ENCODE assay signal across 13 cellular contexts in genomic region chr15:90268415-90268814, GRCh38. TPM values are rescaled to one million over a fixed set of nuclear protein-coding genes. Genes with fewer than 3 reads are reported as not detected.
DNase-seq lines count a peak whose midpoint lies in the region; ATAC-seq, FAIRE-seq and TF ChIP-seq lines count a peak whose summit lies in the region.
"Had no signal": no experiment of that assay in that cellular context is flagged by ENCODE, and none has a peak within 500 bp of the region (broad histone marks: within the 10 kb centered on the region; RNA-seq: fewer than 3 reads in every experiment).

No MANE protein-coding gene starts in this region.

- peaks cover 14 to 23% of the 10 kb centered on the region in 2 donors for H3K36me3 Mint-ChIP-seq in activated T-cell treated with anti-CD3 and anti-CD28 coated beads, Interleukin-2, amount 50 U/mL, for 72 hours (ENCODE audit: insufficient read depth in 2 of 2)
- H3K36me3 Mint-ChIP-seq in endodermal cell (ENCODE audit: low read depth) = peaks cover 56% of the 10 kb centered on the region

- no peak for FAIRE-seq in small intestine (lab: Jason Lieb, UNC)
- FAIRE-seq: islet of Langerhans had no signal

- no peak for TF ChIP-seq CTCF in endodermal cell (conservative IDR thresholded peaks at IDR 0.05)

- peaks cover 65% of the 10 kb centered on the region for H3K4me1 Mint-ChIP-seq in activated T-cell treated with anti-CD3 and anti-CD28 coated beads, Interleukin-2, amount 50 U/mL, for 72 hours (ENCODE audit: low read depth)
- H3K4me1 Mint-ChIP-seq in endodermal cell = peaks cover 23% of the 10 kb centered on the region

- H3K36me3 ChIP-seq in endodermal cell (ENCODE audit: control insufficient read depth, insufficient read depth, low read length) (peaks cover 55% of the 10 kb centered on the region), small intestine (ENCODE audit: control insufficient read depth in 2 of 2, insufficient read depth in 2 of 2, low read length in 2 of 2) (peaks cover 3 to 19% of the 10 kb centered on the region in 2 donors), SJCRH30 (peaks cover 54% of the 10 kb centered on the region)

- H3K9me3 Mint-ChIP-seq in activated T-cell treated with anti-CD3 and anti-CD28 coated beads, Interleukin-2, amount 50 U/mL, for 72 hours = no peaks in the 10 kb centered on the region
- H3K9me3 Mint-ChIP-seq in endodermal cell = no peaks in the 10 kb centered on the region
- H3K9me3 Mint-ChIP-seq: dendritic cell treated with granulocyte-macrophage colony-stimulating factor and Interleukin-4, amounts not matched to agents 40 ng/mL and 50 ng/mL, for 4 days had no signal

- peak overlapping the region; percentile 98 to 99 for H3K4me3 Mint-ChIP-seq in activated T-cell treated with anti-CD3 and anti-CD28 coated beads, Interleukin-2, amount 50 U/mL, for 72 hours
- peak overlapping the region; percentile 88 for H3K4me3 Mint-ChIP-seq in endodermal cell
- H3K4me3 Mint-ChIP-seq: dendritic cell treated with granulocyte-macrophage colony-stimulating factor and Interleukin-4, amounts not matched to agents 40 ng/mL and 50 ng/mL, for 4 days had no signal

- WGBS in endodermal cell (ENCODE audit: insufficient coverage in 1 of 2, insufficient read length in 1 of 2), 2 experiments = 83% methylated on average over 1 of the region's 1 CpG; no CpG with 5 or more reads in 1 of the 2 experiments
- 8 to 46% (median 33%) methylated on average over 1 of the region's 1 CpG for WGBS in small intestine, 3 donors

- no peaks in the 10 kb centered on the region for H3K27me3 Mint-ChIP-seq in activated T-cell treated with anti-CD3 and anti-CD28 coated beads, Interleukin-2, amount 50 U/mL, for 72 hours (ENCODE audit: low read depth)
- H3K27me3 Mint-ChIP-seq in endodermal cell (ENCODE audit: insufficient read depth) = no peaks in the 10 kb centered on the region
- H3K27me3 Mint-ChIP-seq: dendritic cell treated with granulocyte-macrophage colony-stimulating factor and Interleukin-4, amounts not matched to agents 40 ng/mL and 50 ng/mL, for 4 days had no signal

- H3K27me3 ChIP-seq in endodermal cell (ENCODE audit: control insufficient read depth, insufficient read depth, low read length, poor library complexity, severe bottlenecking) (no peaks in the 10 kb centered on the region), small intestine (ENCODE audit: control insufficient read depth in 2 of 2, insufficient read depth in 2 of 2, low read length in 2 of 2) (no peaks in the 10 kb centered on the region), SJCRH30 (no peaks in the 10 kb centered on the region)
- H3K27me3 ChIP-seq: Peyer's patch had no signal

- DNase-seq in activated T-cell treated with anti-CD3 and anti-CD28 coated beads, Interleukin-2, amount 50 U/mL, for 72 hours = no peak
- no peak for DNase-seq in activated T-cell treated with anti-CD3 and anti-CD28 coated beads, Interleukin-2, amount 50 U/mL, for 48 hours
- DNase-seq in NCI-H345 treated with DMSO at 0.1 percent for 48 hours (lab: John Stamatoyannopoulos, UW; ENCODE audit: unreplicated experiment) (peak; percentile 25), endodermal cell (no peak), small intestine (peak; percentile 53), superior temporal gyrus (ENCODE audit: extremely low spot score) (no peak), NCI-H2196 treated with DMSO at 0.1 percent for 48 hours (lab: John Stamatoyannopoulos, UW; ENCODE audit: unreplicated experiment) (no peak), SJCRH30 (no peak)
- DNase-seq: Peyer's patch had no signal

- H3K9ac ChIP-seq in endodermal cell (ENCODE audit: extremely low read depth, low read length, poor library complexity, severe bottlenecking) = peak overlapping the region; percentile 9

- no peak for ATAC-seq in activated T-cell treated with anti-CD3 and anti-CD28 coated beads, Interleukin-2, amount 50 U/mL, for 72 hours (replicated peaks in 1 of 2)

- H3K4me1 ChIP-seq in endodermal cell (ENCODE audit: control insufficient read depth, insufficient read depth, low read length) = no peaks in the 10 kb centered on the region
- H3K4me1 ChIP-seq in small intestine (ENCODE audit: control insufficient read depth in 2 of 2, insufficient read depth in 1 of 2, low read depth in 1 of 2, low read length in 1 of 2) = peaks cover 4 to 13% of the 10 kb centered on the region in 2 donors
- no peaks in the 10 kb centered on the region for H3K4me1 ChIP-seq in SJCRH30

- H3K4me3 ChIP-seq in endodermal cell (ENCODE audit: low read length) (peak overlapping the region; percentile 94), small intestine (ENCODE audit: low read depth in 1 of 2, low read length in 2 of 2) (no peak overlapping the region), SJCRH30 (no peak overlapping the region)
- H3K4me3 ChIP-seq: smooth muscle cell had no signal

- H3K27ac Mint-ChIP-seq in activated T-cell treated with anti-CD3 and anti-CD28 coated beads, Interleukin-2, amount 50 U/mL, for 72 hours = peak overlapping the region; percentile 63
- peak overlapping the region; percentile 62 for H3K27ac Mint-ChIP-seq in endodermal cell
- H3K27ac Mint-ChIP-seq: dendritic cell treated with granulocyte-macrophage colony-stimulating factor and Interleukin-4, amounts not matched to agents 40 ng/mL and 50 ng/mL, for 4 days had no signal

- H3K27ac ChIP-seq in endodermal cell (ENCODE audit: low read depth, low read length) (peak overlapping the region; percentile 0), small intestine (ENCODE audit: low read depth in 1 of 2, low read length in 1 of 2) (no peak overlapping the region), SJCRH30 (no peak overlapping the region)
- H3K27ac ChIP-seq: Peyer's patch, thoracic aorta had no signal

- H3K9me3 ChIP-seq in endodermal cell (ENCODE audit: control insufficient read depth, low read length) (no peaks in the 10 kb centered on the region), small intestine (ENCODE audit: control insufficient read depth, low read depth) (no peaks in the 10 kb centered on the region), SJCRH30 (replicated peaks) (no peaks in the 10 kb centered on the region)
- H3K9me3 ChIP-seq: Peyer's patch, thoracic aorta had no signal

RNA-seq across cellular contexts. Expression of gene NGRN, which starts 2.9 kb away (rescaled TPM):
- total RNA-seq in activated T-cell treated with anti-CD3 and anti-CD28 coated beads, Interleukin-2, amount 50 U/mL, for 72 hours = 10 to 100 TPM; 38.0 to 38.9 TPM
- total RNA-seq in endodermal cell = 100 to 1,000 TPM in 1 of 2 donors, 10 to 100 TPM in 1; 89.3 to 103 TPM
- 100 TPM for polyA plus RNA-seq in endodermal cell (2013, experiment 1 of 2)
- polyA plus RNA-seq in endodermal cell (2013, experiment 2 of 2) = 98.5 TPM
- polyA plus RNA-seq in small intestine = 10 to 100 TPM; 41.4 to 56.6 (median 43.2) TPM
- 88.9 and 93.4 TPM in 2 replicates for total RNA-seq in SJCRH30 (2014; rRNA removed; shearing (Covaris generic))

RNA-seq across cellular contexts. Expression of gene TTLL13, which starts 19.1 kb away (rescaled TPM):
- 1 to 10 TPM in 1 of 2 donors, under 1 TPM in 1; 0.24 to 1.9 TPM for total RNA-seq in activated T-cell treated with anti-CD3 and anti-CD28 coated beads, Interleukin-2, amount 50 U/mL, for 72 hours
- under 1 TPM; 0.15 to 0.46 TPM for total RNA-seq in endodermal cell
- 0.21 TPM for polyA plus RNA-seq in endodermal cell (2013, experiment 1 of 2)
- not detected for polyA plus RNA-seq in endodermal cell (2013, experiment 2 of 2)
- polyA plus RNA-seq in small intestine = under 1 TPM in 2 of 3 donors, not detected in 1; 0.07 to 0.45 TPM
- total RNA-seq in SJCRH30 (2014; rRNA removed; shearing (Covaris generic)) = not detected in 2 replicates
- total RNA-seq: Peyer's patch, thoracic aorta had no signal

RNA-seq across cellular contexts. Expression of gene GDPGP1, which starts 34.4 kb away (rescaled TPM):
- total RNA-seq in activated T-cell treated with anti-CD3 and anti-CD28 coated beads, Interleukin-2, amount 50 U/mL, for 72 hours = 1 to 10 TPM; 5.8 to 7.0 TPM
- total RNA-seq in endodermal cell = 1 to 10 TPM; 4.8 to 5.4 TPM
- polyA plus RNA-seq in endodermal cell (2013, experiment 1 of 2) = 1.9 TPM
- 3.3 TPM for polyA plus RNA-seq in endodermal cell (2013, experiment 2 of 2)
- polyA plus RNA-seq in small intestine = 1 to 10 TPM; 4.9 to 7.5 (median 5.6) TPM
- 1.8 and 2.7 TPM in 2 replicates for total RNA-seq in SJCRH30 (2014; rRNA removed; shearing (Covaris generic))

RNA-seq across cellular contexts. Expression of gene CIB1, which starts 34.7 kb away (rescaled TPM):
- 100 to 1,000 TPM; 135 to 136 TPM for total RNA-seq in activated T-cell treated with anti-CD3 and anti-CD28 coated beads, Interleukin-2, amount 50 U/mL, for 72 hours
- 10 to 100 TPM; 31.3 to 34.0 TPM for total RNA-seq in endodermal cell
- polyA plus RNA-seq in endodermal cell (2013, experiment 1 of 2) = 19.0 TPM
- polyA plus RNA-seq in endodermal cell (2013, experiment 2 of 2) = 19.4 TPM
- 100 to 1,000 TPM; 219 to 360 (median 356) TPM for polyA plus RNA-seq in small intestine
- total RNA-seq in SJCRH30 (2014; rRNA removed; shearing (Covaris generic)) = 12.7 and 15.6 TPM in 2 replicates

Comparison
In these comparisons a context has a peak if more than half of its experiments do, and no peak if none do; other contexts are left out.
1. DNase-seq: peak in NCI-H345 treated with DMSO at 0.1 percent for 48 hours (single experiment) and small intestine (single experiment); none in activated T-cell treated with anti-CD3 and anti-CD28 coated beads, Interleukin-2, amount 50 U/mL, for 72 hours (0 of 2), activated T-cell treated with anti-CD3 and anti-CD28 coated beads, Interleukin-2, amount 50 U/mL, for 48 hours (0 of 2), endodermal cell (single experiment), superior temporal gyrus (single experiment), NCI-H2196 treated with DMSO at 0.1 percent for 48 hours (single experiment) and SJCRH30 (0 of 2).